30 cellular contexts compared by ENCODE assay signal in genomic region chr15:66896611-66897010, GRCh38.
DNase-seq lines count a peak whose midpoint lies in the region; ATAC-seq, FAIRE-seq and TF ChIP-seq lines count a peak whose summit lies in the region.
"Had no signal": no experiment of that assay in that cellular context is flagged by ENCODE, and none has a peak within 500 bp of the region (broad histone marks: within the 10 kb centered on the region; RNA-seq: fewer than 3 reads in every experiment).

No MANE protein-coding gene starts in this region.

- no peak for TF ChIP-seq RAD21 in IMR-90 (IDR thresholded peaks at IDR 0.05; ENCODE audit: low read length)

- H3K9me1 ChIP-seq in IMR-90 (ENCODE audit: insufficient read depth, low read length), result peaks cover 15% of the 10 kb centered on the region

- H3K36me3 ChIP-seq in IMR-90 (ENCODE audit: control insufficient read depth, insufficient read depth, low read length), result no peaks in the 10 kb centered on the region
- H3K36me3 ChIP-seq in SK-N-MC (ENCODE audit: insufficient read depth, low read length), result no peaks in the 10 kb centered on the region
- no peaks in the 10 kb centered on the region for H3K36me3 ChIP-seq in endodermal cell (ENCODE audit: control insufficient read depth, insufficient read depth, low read length)
- H3K36me3 ChIP-seq in pancreas, result no peaks in the 10 kb centered on the region

- CTCF ChIA-PET in IMR-90 (lab: Yijun Ruan, JAX), result no interaction called here

- no peak overlapping the region for H2BK20ac ChIP-seq in IMR-90 (ENCODE audit: low read depth, low read length)

- peaks cover 0 to 1% of the 10 kb centered on the region in 2 experiments; a peak in 1 of 4 replicates for H3K79me1 ChIP-seq in IMR-90 (ENCODE audit: low read depth in 1 of 2, low read length in 2 of 2)

- H3K56ac ChIP-seq in IMR-90 (ENCODE audit: extremely low read depth, insufficient read depth, low read length), result no peak overlapping the region

- H3K9me3 ChIP-seq in IMR-90 (ENCODE audit: control insufficient read depth, insufficient read depth, low read length), result no peaks in the 10 kb centered on the region
- no peaks in the 10 kb centered on the region for H3K9me3 ChIP-seq in SK-N-MC (ENCODE audit: low read depth, low read length)
- no peaks in the 10 kb centered on the region for H3K9me3 ChIP-seq in endodermal cell (ENCODE audit: control insufficient read depth, low read length)
- H3K9me3 ChIP-seq in pancreas, result no peaks in the 10 kb centered on the region
- H3K9me3 ChIP-seq: Caco-2, SK-N-SH had no signal

- no peak overlapping the region for H2BK15ac ChIP-seq in IMR-90 (ENCODE audit: low read depth, low read length)

- H2AFZ ChIP-seq in IMR-90 (replicated peaks; ENCODE audit: low read length, poor library complexity), result no peak overlapping the region

- H3K4ac ChIP-seq in IMR-90 (ENCODE audit: low read depth, low read length), result no peak overlapping the region

- H3K27me3 Mint-ChIP-seq in endodermal cell (ENCODE audit: insufficient read depth), result peaks cover 3% of the 10 kb centered on the region
- H3K27me3 Mint-ChIP-seq in stimulated activated memory B cell treated with anti-CD40 and anti-IgM and Interleukin-4, amounts not matched to agents 10 μg/mL and 1 μg/mL and 100 μg/mL, for 72 hours, result no peaks in the 10 kb centered on the region

- no peak overlapping the region for H3K4me2 ChIP-seq in IMR-90 (ENCODE audit: low read depth, low read length)
- H3K4me2 ChIP-seq: SK-N-SH had no signal

- H2AK5ac ChIP-seq in IMR-90 (ENCODE audit: low read depth, low read length), result no peak overlapping the region

- no peak overlapping the region for H2BK120ac ChIP-seq in IMR-90 (ENCODE audit: low read depth, low read length)

- in situ Hi-C loops in IMR-90 (cut with MboI; ENCODE audit: low sequenced_read_pairs), result no loop called here

- FAIRE-seq in pancreas (lab: Jason Lieb, UNC), result no peak
- FAIRE-seq: GM12878, H1 had no signal

- no peaks in the 10 kb centered on the region for H4K20me1 ChIP-seq in IMR-90 (ENCODE audit: insufficient read depth, low read length)

- no peaks in the 10 kb centered on the region for H3K27me3 ChIP-seq in IMR-90 (ENCODE audit: control insufficient read depth, insufficient read depth, low read length)
- no peaks in the 10 kb centered on the region for H3K27me3 ChIP-seq in endodermal cell (ENCODE audit: control insufficient read depth, insufficient read depth, low read length, poor library complexity, severe bottlenecking)
- no peaks in the 10 kb centered on the region for H3K27me3 ChIP-seq in pancreas

- H3K9me3 Mint-ChIP-seq in endodermal cell, result peaks cover 3% of the 10 kb centered on the region
- peaks cover under 1% of the 10 kb centered on the region for H3K9me3 Mint-ChIP-seq in stimulated activated memory B cell treated with anti-CD40 and anti-IgM and Interleukin-4, amounts not matched to agents 10 μg/mL and 1 μg/mL and 100 μg/mL, for 72 hours
- H3K9me3 Mint-ChIP-seq: CD8-positive, alpha-beta T cell had no signal

- H2AK9ac ChIP-seq in IMR-90 (replicated peaks; ENCODE audit: low read depth, low read length, poor library complexity), result no peak overlapping the region

- TF ChIP-seq CTCF in IMR-90 (conservative IDR thresholded peaks at IDR 0.05; ENCODE audit: low read depth, low read length) (no peak), endodermal cell (conservative IDR thresholded peaks at IDR 0.05) (no peak), pancreas (IDR thresholded peaks at IDR 0.05) (no peak)

- H3K18ac ChIP-seq in IMR-90 (ENCODE audit: low read depth, low read length), result no peak overlapping the region

- H3K4me3 Mint-ChIP-seq in endodermal cell, result no peak overlapping the region
- no peak overlapping the region for H3K4me3 Mint-ChIP-seq in stimulated activated memory B cell treated with anti-CD40 and anti-IgM and Interleukin-4, amounts not matched to agents 10 μg/mL and 1 μg/mL and 100 μg/mL, for 72 hours
- H3K4me3 Mint-ChIP-seq: B cell; CD8-positive, alpha-beta T cell had no signal

- no peak overlapping the region for H4K91ac ChIP-seq in IMR-90 (ENCODE audit: insufficient read depth, low read depth, low read length)

- H3K27ac ChIP-seq in IMR-90 (ENCODE audit: insufficient read depth, low read length) (no peak overlapping the region), SK-N-MC (peak overlapping the region; percentile 83), endodermal cell (ENCODE audit: low read depth, low read length) (no peak overlapping the region), pancreas (no peak overlapping the region)
- H3K27ac ChIP-seq: C4-2B, HL-60, RWPE1 had no signal

- H3K4me1 ChIP-seq in IMR-90 (ENCODE audit: control insufficient read depth, insufficient read depth, low read length), result peaks cover 6% of the 10 kb centered on the region
- H3K4me1 ChIP-seq in endodermal cell (ENCODE audit: control insufficient read depth, insufficient read depth, low read length), result peaks cover 10% of the 10 kb centered on the region
- H3K4me1 ChIP-seq in pancreas, result peaks cover 0 to 6% (median 0%) of the 10 kb centered on the region in 3 donors

- intact Hi-C loops in IMR-90 (cut with micrococcal nuclease), result no loop called here
- intact Hi-C loops in pancreas (cut with DNase I), result no loop called here

- 0 out of 2 replicates have a peak overlapping the region, but pooled peaks have one; percentile 31 for H3K14ac ChIP-seq in IMR-90 (replicated peaks; ENCODE audit: low read depth, low read length)

- dilution Hi-C loops in IMR-90 (cut with HindIII; ENCODE audit: low sequenced_read_pairs, unreplicated experiment), result no loop called here

- no peak for TF ChIP-seq POLR2A in IMR-90 (IDR thresholded peaks at IDR 0.05; ENCODE audit: low read depth, low read length)

- DNase-seq in IMR-90 (no peak), SK-N-MC (ENCODE audit: low read depth, low spot score) (no peak), endodermal cell (peak; percentile 46), pancreas (peak in 1 of 6 donors; percentile 11), A172 (ENCODE audit: low spot score) (no peak)
- DNase-seq: Caco-2; CD8-positive, alpha-beta T cell; DMS79; EL; GDM1; HCEC 1CT; Karpas-422; NCI-H1092; NCI-H1417 treated with DMSO at 0.1 percent for 48 hours; NCI-H1694 treated with DMSO at 0.1 percent for 48 hours; NCI-H2081; NCI-H2171; NCI-H226; NCI-H510A; NCI-H69; SIG-M5; SK-N-SH had no signal

- no peak overlapping the region for H4K5ac ChIP-seq in IMR-90 (ENCODE audit: low read depth, low read length)

- BruUV-seq in IMR-90 (replicated peaks; lab: Mats Ljungman, UMichigan), result no TSS peak

- WGBS in IMR-90 (ENCODE audit: extremely low coverage in 2 of 2, insufficient read length in 1 of 2), 2 experiments, result 100% methylated on average over 1 of the region's 5 CpGs; no CpG with 5 or more reads in 1 of the 2 experiments
- 93 to 100% methylated on average over 2 to 5 of the region's 5 CpGs for WGBS in endodermal cell (ENCODE audit: insufficient coverage in 1 of 2, insufficient read length in 1 of 2), 2 experiments
- WGBS in pancreas, 2 donors, result 34 to 41% methylated on average over 5 of the region's 5 CpGs

- H2BK5ac ChIP-seq in IMR-90 (ENCODE audit: low read depth, low read length, poor library complexity, severe bottlenecking), result no peak overlapping the region

- no peak for ATAC-seq in IMR-90 (ENCODE audit: low read depth)
- ATAC-seq in pancreas, result peak; percentile 34 to 86 (median 68)
- ATAC-seq in stimulated activated memory B cell treated with anti-CD40 and anti-IgM and Interleukin-4, amounts not matched to agents 10 μg/mL and 1 μg/mL and 100 μg/mL, for 72 hours, result no peak
- no peak for ATAC-seq in GM21786 (IDR thresholded peaks at IDR 0.05; ENCODE audit: unreplicated experiment)
- ATAC-seq: CD8-positive, alpha-beta T cell; GM12878 had no signal

- H3K27ac Mint-ChIP-seq in endodermal cell, result no peak overlapping the region
- no peak overlapping the region for H3K27ac Mint-ChIP-seq in stimulated activated memory B cell treated with anti-CD40 and anti-IgM and Interleukin-4, amounts not matched to agents 10 μg/mL and 1 μg/mL and 100 μg/mL, for 72 hours
- H3K27ac Mint-ChIP-seq: B cell; CD8-positive, alpha-beta T cell had no signal

- POLR2A ChIA-PET in IMR-90 (lab: Charles Lee; ENCODE audit: unreplicated experiment), result no interaction called here

- H3K4me3 ChIP-seq in IMR-90 (ENCODE audit: insufficient read depth, low read depth, low read length), result no peak overlapping the region
- no peak overlapping the region for H3K4me3 ChIP-seq in SK-N-MC
- no peak overlapping the region for H3K4me3 ChIP-seq in endodermal cell (ENCODE audit: low read length)
- H3K4me3 ChIP-seq in pancreas, result no peak overlapping the region
- H3K4me3 ChIP-seq: GM12878 had no signal

- no peak overlapping the region for H4K8ac ChIP-seq in IMR-90 (ENCODE audit: low read depth in 2 of 2, low read length in 2 of 2)

- H3K9ac ChIP-seq in IMR-90 (ENCODE audit: low read depth, low read length) (no peak overlapping the region), SK-N-MC (ENCODE audit: insufficient read length) (no peak overlapping the region), endodermal cell (ENCODE audit: extremely low read depth, low read length, poor library complexity, severe bottlenecking) (no peak overlapping the region)
- H3K9ac ChIP-seq: SK-N-SH had no signal

- no peak overlapping the region; the same call in 1 of the 2 replicates for H3K23ac ChIP-seq in IMR-90 (ENCODE audit: low read depth, low read length)

- H3K36me3 Mint-ChIP-seq in endodermal cell (ENCODE audit: low read depth), result peaks cover 1% of the 10 kb centered on the region
- H3K36me3 Mint-ChIP-seq in stimulated activated memory B cell treated with anti-CD40 and anti-IgM and Interleukin-4, amounts not matched to agents 10 μg/mL and 1 μg/mL and 100 μg/mL, for 72 hours, result no peaks in the 10 kb centered on the region
- H3K36me3 Mint-ChIP-seq: CD8-positive, alpha-beta T cell had no signal

- H3K4me1 Mint-ChIP-seq in endodermal cell, result peaks cover 48% of the 10 kb centered on the region
- H3K4me1 Mint-ChIP-seq in stimulated activated memory B cell treated with anti-CD40 and anti-IgM and Interleukin-4, amounts not matched to agents 10 μg/mL and 1 μg/mL and 100 μg/mL, for 72 hours, result no peaks in the 10 kb centered on the region

TF ChIP-seq in IMR-90, 13 proteins besides CTCF, POLR2A, EP300 and RAD21 (continues in another document):
- no peak for TF ChIP-seq NFE2L2 (IDR thresholded peaks at IDR 0.05; ENCODE audit: low read depth, low read length)
- no peak for TF ChIP-seq RCOR1 (IDR thresholded peaks at IDR 0.05; ENCODE audit: insufficient replicate concordance, low read length)
- TF ChIP-seq CEBPB (IDR thresholded peaks at IDR 0.05; ENCODE audit: low read depth, low read length), result no peak
- TF ChIP-seq RFX5 (IDR thresholded peaks at IDR 0.05; ENCODE audit: low read depth, low read length), result no peak
- TF ChIP-seq MAFK (IDR thresholded peaks at IDR 0.05; ENCODE audit: low read depth, low read length), result no peak
- no peak for TF ChIP-seq CHD1 (IDR thresholded peaks at IDR 0.05; ENCODE audit: low read depth, low read length)

Comparison
In these comparisons a context has a peak if more than half of its experiments do, and no peak if none do; other contexts are left out.
1. ATAC-seq: peak in pancreas (4 of 4); none in IMR-90 (single experiment), stimulated activated memory B cell treated with anti-CD40 and anti-IgM and Interleukin-4, amounts not matched to agents 10 μg/mL and 1 μg/mL and 100 μg/mL, for 72 hours (single experiment) and GM21786 (single experiment).